18 cellular contexts compared by ENCODE assay signal in the genomic region with DNA sequence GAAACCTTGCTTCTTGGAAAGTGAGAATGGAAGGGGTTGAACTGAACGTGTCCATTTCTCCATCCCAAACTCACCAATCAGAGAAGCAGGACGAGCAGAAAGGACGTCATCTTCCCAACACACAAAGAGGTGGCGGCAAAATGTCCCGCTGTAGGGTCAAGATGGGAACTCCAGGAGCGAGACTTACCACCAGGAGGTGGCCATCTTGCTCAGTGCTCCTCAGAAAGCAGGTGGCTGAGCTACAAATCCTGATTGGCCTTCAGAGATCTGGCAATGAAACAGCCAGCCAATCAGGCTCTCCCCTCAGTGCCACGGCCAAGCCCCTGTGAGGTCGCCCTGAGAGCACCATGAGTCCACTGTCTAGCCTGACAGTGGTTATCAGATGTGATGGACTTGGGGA.
DNase-seq lines count a peak whose midpoint lies in the region; ATAC-seq, FAIRE-seq and TF ChIP-seq lines count a peak whose summit lies in the region.
"Had no signal": no experiment of that assay in that cellular context is flagged by ENCODE, and none has a peak within 500 bp of the region (broad histone marks: within the 10 kb centered on the region; RNA-seq: fewer than 3 reads in every experiment).

No MANE protein-coding gene starts in this region.

- H3K9me3 ChIP-seq in HCT116 (ENCODE audit: control insufficient read depth in 1 of 2, insufficient read depth in 1 of 2, low read depth in 1 of 2, low read length in 2 of 2) = no peaks in the 10 kb centered on the region
- no peaks in the 10 kb centered on the region for H3K9me3 ChIP-seq in endothelial cell of umbilical vein (replicated peaks; ENCODE audit: control insufficient read depth, insufficient read depth, low read length)
- H3K9me3 ChIP-seq: Peyer's patch had no signal

- H3K4me1 ChIP-seq in HCT116 (ENCODE audit: control insufficient read depth in 1 of 2, insufficient read depth in 2 of 2, low read length in 2 of 2) (no peaks in the 10 kb centered on the region), endothelial cell of umbilical vein (ENCODE audit: control insufficient read depth, extremely low read depth, insufficient read depth, low read length) (no peaks in the 10 kb centered on the region)
- H3K4me1 ChIP-seq: Peyer's patch had no signal

- RAD21 ChIA-PET in HCT116 (lab: Charles Lee; ENCODE audit: low non-redundant PET in 1 of 2, low total read pairs in 2 of 2, uncharacterized antibody in 2 of 2, unreplicated experiment in 2 of 2) = no interaction called here

- dilution Hi-C loops in endothelial cell of umbilical vein (cut with MboI; ENCODE audit: extremely low pct_ligation_motif_present, low sequenced_read_pairs) = no loop called here

- H3K9me1 ChIP-seq in endothelial cell of umbilical vein (replicated peaks; ENCODE audit: control insufficient read depth, extremely low read depth, insufficient read depth, low read length) = no peaks in the 10 kb centered on the region

- H3K27me3 ChIP-seq in HCT116 (ENCODE audit: insufficient read depth, low read length) (no peaks in the 10 kb centered on the region), endothelial cell of umbilical vein (ENCODE audit: control insufficient read depth in 2 of 2, insufficient read depth in 2 of 2, low read length in 2 of 2) (peaks cover 0 to 5% of the 10 kb centered on the region in 2 experiments)
- H3K27me3 ChIP-seq: Peyer's patch had no signal

- TF ChIP-seq POLR2A in HCT116 (IDR thresholded peaks at IDR 0.05; ENCODE audit: borderline replicate concordance, extremely low read depth, insufficient read depth, insufficient read length) (no peak), endothelial cell of umbilical vein (IDR thresholded peaks at IDR 0.05; ENCODE audit: low read depth, low read length) (no peak)

- TF ChIP-seq RAD21 in HCT116 (IDR thresholded peaks at IDR 0.05; ENCODE audit: low read depth) = no peak

- H3K4me3 ChIP-seq in HCT116 (replicated peaks in 1 of 2; ENCODE audit: low read depth in 1 of 2, low read length in 2 of 2) (no peak overlapping the region), endothelial cell of umbilical vein (replicated peaks in 1 of 3; ENCODE audit: insufficient read depth in 1 of 3, low read depth in 1 of 3, low read length in 3 of 3) (no peak overlapping the region)
- H3K4me3 ChIP-seq: Peyer's patch had no signal

- no peak overlapping the region for H3K4me2 ChIP-seq in HCT116 (ENCODE audit: low read length)
- no peak overlapping the region for H3K4me2 ChIP-seq in endothelial cell of umbilical vein (ENCODE audit: insufficient read depth, low read length)

- peak; percentile 15 for FAIRE-seq in endothelial cell of umbilical vein (lab: Jason Lieb, UNC)
- FAIRE-seq in D721Med (lab: Jason Lieb, UNC) = no peak

- no peak overlapping the region for H3K9ac ChIP-seq in HCT116 (ENCODE audit: low read length)
- no peak overlapping the region for H3K9ac ChIP-seq in endothelial cell of umbilical vein (replicated peaks; ENCODE audit: extremely low read depth, insufficient read depth, low read length)

- TF ChIP-seq CTCF in HCT116 (IDR thresholded peaks at IDR 0.05 in 2 of 3, conservative IDR thresholded peaks at IDR 0.05 in 1 of 3; ENCODE audit: borderline replicate concordance in 1 of 3, insufficient read depth in 1 of 3, low read depth in 2 of 3, low read length in 2 of 3) (no peak), endothelial cell of umbilical vein (IDR thresholded peaks at IDR 0.05; ENCODE audit: extremely low read depth in 1 of 2, insufficient read depth in 1 of 2, low read depth in 1 of 2, low read length in 2 of 2) (no peak), D721Med (IDR thresholded peaks at IDR 0.05; ENCODE audit: insufficient read depth, missing control alignments) (no peak)

- CTCF ChIA-PET in HCT116 (lab: Charles Lee) (no interaction called here), endothelial cell of umbilical vein (lab: Charles Lee) (no interaction called here)

- no peaks in the 10 kb centered on the region for H3K36me3 ChIP-seq in HCT116 (ENCODE audit: control insufficient read depth in 1 of 2, insufficient read depth in 2 of 2, low read length in 2 of 2)
- H3K36me3 ChIP-seq in endothelial cell of umbilical vein (ENCODE audit: control insufficient read depth in 2 of 2, extremely low read depth in 1 of 2, insufficient read depth in 2 of 2, low read length in 2 of 2) = no peaks in the 10 kb centered on the region
- H3K36me3 ChIP-seq: Peyer's patch had no signal

- H3K79me2 ChIP-seq in HCT116 (ENCODE audit: insufficient read depth, low read length) (no peaks in the 10 kb centered on the region), endothelial cell of umbilical vein (ENCODE audit: control insufficient read depth, insufficient read depth, low read length) (no peaks in the 10 kb centered on the region)

- DNase-seq in A172 (ENCODE audit: low spot score) (peak; percentile 7), HCT116 (ENCODE audit: low read depth, low spot score) (no peak), OCI-M1 (lab: John Stamatoyannopoulos, UW) (peak; percentile 8), endothelial cell of umbilical vein (ENCODE audit: low read depth, low spot score) (no peak), GM03348 (ENCODE audit: low spot score) (no peak), D721Med (ENCODE audit: insufficient read length, low spot score) (no peak), inferior parietal cortex (ENCODE audit: extremely low spot score) (no peak)
- DNase-seq: DMS153, GOT3, HFFc6, IMR-90, NCI-H1417, NCI-H187 treated with DMSO at 0.1 percent for 48 hours, NCI-H748 treated with DMSO at 0.1 percent for 48 hours, Peyer's patch, Right ventricle myocardium superior, T-helper 17 cell had no signal

- H2AFZ ChIP-seq in HCT116 (ENCODE audit: low read depth, low read length, poor library complexity, severe bottlenecking) = no peak overlapping the region
- H2AFZ ChIP-seq in endothelial cell of umbilical vein (ENCODE audit: low read depth, low read length) = no peak overlapping the region

- POLR2A ChIA-PET in HCT116 (lab: Charles Lee) = no interaction called here
- POLR2A ChIA-PET in endothelial cell of umbilical vein (lab: Charles Lee) = no interaction called here

- ATAC-seq in HCT116 = peak; percentile 34; the same call in 1 of the 2 replicates
- ATAC-seq in GM21360 (IDR thresholded peaks at IDR 0.05; ENCODE audit: unreplicated experiment) = no peak
- ATAC-seq: T-helper 17 cell had no signal

- H4K20me1 ChIP-seq in HCT116 (ENCODE audit: insufficient read depth) = no peaks in the 10 kb centered on the region
- H4K20me1 ChIP-seq in endothelial cell of umbilical vein (replicated peaks; ENCODE audit: control insufficient read depth, extremely low read depth, insufficient read depth, low read length) = no peaks in the 10 kb centered on the region

- BruUV-seq in HCT116 (replicated peaks; lab: Mats Ljungman, UMichigan) (no TSS peak), endothelial cell of umbilical vein (replicated peaks; lab: Mats Ljungman, UMichigan) (no TSS peak)

- intact Hi-C loops in HCT116 (cut with micrococcal nuclease) (no loop called here), endothelial cell of umbilical vein (cut with micrococcal nuclease) (no loop called here)

- H3K27ac ChIP-seq in HCT116 (ENCODE audit: low read depth, low read length) = no peak overlapping the region
- H3K27ac ChIP-seq in endothelial cell of umbilical vein (ENCODE audit: insufficient read depth, low read depth, low read length) = no peak overlapping the region
- H3K27ac ChIP-seq: Peyer's patch had no signal

- no peaks in the 10 kb centered on the region for H3K9me2 ChIP-seq in HCT116 (ENCODE audit: insufficient read depth)

TF ChIP-seq in HCT116, 20 proteins besides CTCF, POLR2A, EP300 and RAD21:
- TF ChIP-seq SP1 (IDR thresholded peaks at IDR 0.05; ENCODE audit: low read depth) (no peak), SIN3A (IDR thresholded peaks at IDR 0.05; ENCODE audit: low read depth) (no peak), ELF1 (IDR thresholded peaks at IDR 0.05; ENCODE audit: borderline replicate concordance, low read depth) (no peak)
- TF ChIP-seq, protein P1, sequence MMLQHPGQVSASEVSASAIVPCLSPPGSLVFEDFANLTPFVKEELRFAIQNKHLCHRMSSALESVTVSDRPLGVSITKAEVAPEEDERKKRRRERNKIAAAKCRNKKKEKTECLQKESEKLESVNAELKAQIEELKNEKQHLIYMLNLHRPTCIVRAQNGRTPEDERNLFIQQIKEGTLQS (IDR thresholded peaks at IDR 0.05) = no peak

TF ChIP-seq in endothelial cell of umbilical vein, 7 proteins besides CTCF, POLR2A, EP300 and RAD21:
- TF ChIP-seq GATA2 (IDR thresholded peaks at IDR 0.05; ENCODE audit: insufficient read depth, insufficient read length, low read depth, low read length) = no peak
- no peak for TF ChIP-seq MYC (IDR thresholded peaks at IDR 0.05; ENCODE audit: low read depth, low read length)
- TF ChIP-seq EZH2 (IDR thresholded peaks at IDR 0.05; ENCODE audit: borderline replicate concordance, low read depth, low read length, severe bottlenecking) = no peak
- no peak for TF ChIP-seq JUN (IDR thresholded peaks at IDR 0.05; ENCODE audit: borderline replicate concordance, insufficient read depth, insufficient read length, low read depth)
- TF ChIP-seq POLR2AphosphoS5 (IDR thresholded peaks at IDR 0.05; ENCODE audit: insufficient read depth, low read depth, low read length) = no peak
- TF ChIP-seq, protein P2, sequence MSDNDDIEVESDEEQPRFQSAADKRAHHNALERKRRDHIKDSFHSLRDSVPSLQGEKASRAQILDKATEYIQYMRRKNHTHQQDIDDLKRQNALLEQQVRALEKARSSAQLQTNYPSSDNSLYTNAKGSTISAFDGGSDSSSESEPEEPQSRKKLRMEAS (IDR thresholded peaks at IDR 0.05; ENCODE audit: insufficient read depth, insufficient read length) = no peak
- TF ChIP-seq FOS (IDR thresholded peaks at IDR 0.05; ENCODE audit: borderline replicate concordance, insufficient read depth, low read length) = no peak

Comparison
In these comparisons a context has a peak if more than half of its experiments do, and no peak if none do; other contexts are left out.
1. DNase-seq: peak in A172 (single experiment) and OCI-M1 (single experiment); none in HCT116 (single experiment), endothelial cell of umbilical vein (single experiment), GM03348 (single experiment), D721Med (single experiment) and inferior parietal cortex (single experiment).